Comparison of ENCODE assay signal across 10 cellular contexts in genomic region chr19:10514211-10515145, GRCh38. TPM values are rescaled to one million over a fixed set of nuclear protein-coding genes. Genes with fewer than 3 reads are reported as not detected.
DNase-seq lines count a peak whose midpoint lies in the region; ATAC-seq and TF ChIP-seq lines count a peak whose summit lies in the region.
"Had no signal": no experiment of that assay in that cellular context is flagged by ENCODE, and none has a peak within 500 bp of the region (broad histone marks: within the 10 kb centered on the region; RNA-seq: fewer than 3 reads in every experiment).

No MANE protein-coding gene starts in this region.

- intact Hi-C loops in Calu3 (cut with micrococcal nuclease; ENCODE audit: unreplicated experiment): no loop called here
- intact Hi-C loops in dorsolateral prefrontal cortex (cut with DNase I): loop anchor here (5.0 kb wide), 2 partner anchors 33 to 53 kb away; partner anchors contain the start of genes CDKN2D (in 1 of the 2) and KRI1 (in 1 of the 2)

- no peaks in the 10 kb centered on the region for H3K36me3 ChIP-seq in HAP-1 (replicated peaks)

- H3K36me3 Mint-ChIP-seq in Calu3 (ENCODE audit: insufficient read depth, unreplicated experiment) (no peaks in the 10 kb centered on the region), nephron progenitor cell (ENCODE audit: low read depth) (peaks cover 11% of the 10 kb centered on the region)

- H3K4me3 Mint-ChIP-seq in Calu3 (ENCODE audit: low read depth, unreplicated experiment): no peak overlapping the region
- H3K4me3 Mint-ChIP-seq in nephron progenitor cell: peak overlapping the region; percentile 61
- H3K4me3 Mint-ChIP-seq: neural crest cell had no signal

- in situ Hi-C loops in HAP-1 (cut with MboI; ENCODE audit: low sequenced_read_pairs): no loop called here

- peaks cover 9% of the 10 kb centered on the region for H3K4me1 ChIP-seq in HAP-1

- H3K27ac Mint-ChIP-seq in Calu3 (ENCODE audit: unreplicated experiment) (no peak overlapping the region), nephron progenitor cell (no peak overlapping the region)

- peaks cover 16% of the 10 kb centered on the region for H3K4me1 Mint-ChIP-seq in Calu3 (ENCODE audit: low read depth, unreplicated experiment)
- peaks cover 38% of the 10 kb centered on the region for H3K4me1 Mint-ChIP-seq in nephron progenitor cell

- H3K9me3 ChIP-seq in HAP-1: no peaks in the 10 kb centered on the region

- H3K27me3 Mint-ChIP-seq in Calu3 (ENCODE audit: unreplicated experiment): peaks cover 69% of the 10 kb centered on the region
- H3K27me3 Mint-ChIP-seq in nephron progenitor cell (ENCODE audit: low read depth, poor library complexity): peaks cover 54% of the 10 kb centered on the region

- H3K27me3 ChIP-seq in dorsolateral prefrontal cortex (peaks cover 0 to 80% (median 46%) of the 10 kb centered on the region in 45 donors), HAP-1 (ENCODE audit: low read depth) (no peaks in the 10 kb centered on the region; the same call in 1 of the 2 replicates)

- H3K4me3 ChIP-seq in dorsolateral prefrontal cortex: peak overlapping the region in 55 of 59 donors; percentile 4 to 83 (median 65)
- no peak overlapping the region for H3K4me3 ChIP-seq in HAP-1

- ATAC-seq in HG03439 (IDR thresholded peaks at IDR 0.05; ENCODE audit: unreplicated experiment) (no peak), HG03460 (IDR thresholded peaks at IDR 0.05; ENCODE audit: unreplicated experiment) (no peak)

- DNase-seq in Calu3 (peak; percentile 7), dorsolateral prefrontal cortex (no peak), nephron progenitor cell (no peak), HAP-1 (ENCODE audit: low spot score in 2 of 2) (no peak), cerebellum (ENCODE audit: low spot score) (no peak)
- peak; percentile 20 for DNase-seq in activated CD4-positive, alpha-beta T cell treated with anti-CD3 and anti-CD28 coated beads for 1 hour
- DNase-seq: NCI-H524 had no signal

- CTCF ChIA-PET in Calu3 (lab: Charles Lee): no interaction called here

- H3K9me3 Mint-ChIP-seq in Calu3 (ENCODE audit: low read depth, unreplicated experiment) (no peaks in the 10 kb centered on the region), nephron progenitor cell (no peaks in the 10 kb centered on the region)
- H3K9me3 Mint-ChIP-seq: neural crest cell had no signal

- peak overlapping the region in 58 of 59 donors; percentile 32 to 100 (median 98) for H3K27ac ChIP-seq in dorsolateral prefrontal cortex

- TF ChIP-seq CTCF in Calu3 (IDR thresholded peaks at IDR 0.05; ENCODE audit: unreplicated experiment): no peak
- peak in 4 of 56 donors; percentile 6 to 36 (median 12) for TF ChIP-seq CTCF in dorsolateral prefrontal cortex (IDR thresholded peaks at IDR 0.05 in 54 of 56, conservative IDR thresholded peaks at IDR 0.05 in 2 of 56; ENCODE audit: low read depth in 1 of 56, partially characterized antibody in 56 of 56)
- TF ChIP-seq CTCF in nephron progenitor cell (IDR thresholded peaks at IDR 0.05): no peak

- no TSS peak for BruUV-seq in Calu3 (replicated peaks; lab: Mats Ljungman, UMichigan)

RNA-seq across cellular contexts. Expression of gene S1PR5, which starts 2.8 kb away (rescaled TPM):
- not detected in 2 replicates for total RNA-seq in Calu3 (2022)
- total RNA-seq in dorsolateral prefrontal cortex: 10 to 100 TPM in 96 of 120 experiments, 1 to 10 TPM in 24; 2.0 to 89.6 (median 17.6) TPM
- total RNA-seq in cerebellum: 0.18 TPM

RNA-seq across cellular contexts. Expression of gene KEAP1, which starts 11.3 kb away (rescaled TPM):
- 45.2 and 46.8 TPM in 2 replicates for total RNA-seq in Calu3 (2022)
- total RNA-seq in dorsolateral prefrontal cortex: 100 to 1,000 TPM in 1 of 120 experiments, 10 to 100 TPM in 119; 43.6 to 103 (median 63.7) TPM
- total RNA-seq in cerebellum: 26.9 TPM

RNA-seq across cellular contexts. Expression of gene ATG4D, which starts 29.2 kb away (rescaled TPM):
- total RNA-seq in Calu3 (2022) (18.7 and 24.5 TPM in 2 replicates), dorsolateral prefrontal cortex (10 to 100 TPM; 28.2 to 67.2 (median 38.9) TPM), cerebellum (10.3 TPM)

RNA-seq across cellular contexts. Expression of gene KRI1, which starts 51.3 kb away (rescaled TPM):
- total RNA-seq in Calu3 (2022): 29.6 and 30.8 TPM in 2 replicates
- total RNA-seq in dorsolateral prefrontal cortex: 10 to 100 TPM; 11.3 to 32.1 (median 19.2) TPM
- 5.9 TPM for total RNA-seq in cerebellum

RNA-seq across cellular contexts. Expression of gene CDKN2D, which starts 54.3 kb away (rescaled TPM):
- 4.2 and 4.4 TPM in 2 replicates for total RNA-seq in Calu3 (2022)
- 10 to 100 TPM; 30.4 to 92.0 (median 65.1) TPM for total RNA-seq in dorsolateral prefrontal cortex
- 38.2 TPM for total RNA-seq in cerebellum

Comparison
In these comparisons a context has a peak if more than half of its experiments do, and no peak if none do; other contexts are left out.
1. DNase-seq: peak in Calu3 (single experiment) and activated CD4-positive, alpha-beta T cell treated with anti-CD3 and anti-CD28 coated beads for 1 hour (single experiment); none in dorsolateral prefrontal cortex (0 of 10), nephron progenitor cell (single experiment), HAP-1 (0 of 2) and cerebellum (single experiment).